In the genomic region with DNA sequence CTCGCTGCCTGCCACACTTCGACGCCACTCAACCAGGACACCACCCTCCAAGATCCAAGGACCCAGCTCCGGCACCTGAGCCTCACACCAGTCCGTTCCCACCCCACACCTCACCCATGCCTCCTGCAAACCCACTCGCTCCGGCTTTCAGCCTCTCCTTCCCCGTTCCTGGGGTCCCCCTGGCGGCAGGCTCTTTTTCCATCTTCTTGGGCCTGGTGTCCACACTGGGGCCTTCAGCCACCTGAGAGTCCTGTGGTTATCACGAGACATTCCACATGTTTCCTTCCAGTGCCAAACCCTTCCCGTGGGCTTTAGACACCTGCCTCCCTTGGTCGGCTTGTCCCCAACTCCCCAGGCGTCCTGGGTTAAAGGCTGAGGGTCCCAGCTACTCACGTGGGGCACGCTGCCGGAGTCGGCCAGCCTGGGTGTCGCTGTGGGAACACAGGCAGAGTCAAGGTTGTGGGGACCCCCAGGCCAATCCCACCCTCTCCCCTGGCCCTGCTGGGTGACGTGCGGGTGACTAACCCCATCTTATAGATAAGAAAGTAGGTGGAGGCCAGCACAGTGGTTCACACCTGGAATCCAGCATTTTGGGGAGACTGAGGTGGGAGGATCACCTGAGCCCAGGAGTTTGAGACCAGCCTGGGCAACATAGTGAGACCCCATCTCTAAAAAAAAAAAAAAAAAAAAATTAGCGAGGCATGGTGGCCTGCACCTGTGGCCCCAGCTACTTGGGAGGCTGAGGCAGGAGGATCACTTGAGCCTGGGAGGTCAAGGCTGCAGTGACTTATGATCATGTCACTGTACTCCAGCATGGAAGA, we compare ENCODE assay signal across 14 cellular contexts. TPM values are rescaled to one million over a fixed set of nuclear protein-coding genes. Genes with fewer than 3 reads are reported as not detected.
DNase-seq lines count a peak whose midpoint lies in the region; ATAC-seq and TF ChIP-seq lines count a peak whose summit lies in the region.
"Had no signal": no experiment of that assay in that cellular context is flagged by ENCODE, and none has a peak within 500 bp of the region (broad histone marks: within the 10 kb centered on the region; RNA-seq: fewer than 3 reads in every experiment).

No MANE protein-coding gene starts in this region.

- H3K4me1 Mint-ChIP-seq in activated T-cell treated with anti-CD3 and anti-CD28 coated beads, Interleukin-2, amount 50 U/mL, for 4 hours (ENCODE audit: low read depth): peaks cover 31% of the 10 kb centered on the region
- peaks cover 3% of the 10 kb centered on the region for H3K4me1 Mint-ChIP-seq in T-helper 17 cell

- no peak overlapping the region for H3K27ac ChIP-seq in hepatocyte
- H3K27ac ChIP-seq: C4-2B had no signal

- H3K79me2 ChIP-seq in hepatocyte: no peaks in the 10 kb centered on the region

- no peaks in the 10 kb centered on the region for H3K27me3 ChIP-seq in hepatocyte

- H3K4me3 ChIP-seq in hepatocyte (no peak overlapping the region), retinal pigment epithelial cell (ENCODE audit: low read length) (no peak overlapping the region)
- H3K4me3 ChIP-seq: HAP-1 had no signal

- no peaks in the 10 kb centered on the region for H3K36me3 Mint-ChIP-seq in activated T-cell treated with anti-CD3 and anti-CD28 coated beads, Interleukin-2, amount 50 U/mL, for 4 hours (ENCODE audit: insufficient read depth)
- H3K36me3 Mint-ChIP-seq in T-helper 17 cell (ENCODE audit: low read depth): peaks cover 2% of the 10 kb centered on the region
- H3K36me3 Mint-ChIP-seq: activated naive CD8-positive, alpha-beta T cell treated with anti-CD3 and anti-CD28 coated beads, Interleukin-2, amount 10 ng/mL, durations not matched to agents 7 days and 5 days had no signal

- H3K27ac Mint-ChIP-seq in T-helper 17 cell: no peak overlapping the region
- H3K27ac Mint-ChIP-seq: activated naive CD8-positive, alpha-beta T cell treated with anti-CD3 and anti-CD28 coated beads, Interleukin-2, amount 10 ng/mL, durations not matched to agents 7 days and 5 days had no signal

- peaks cover 12% of the 10 kb centered on the region for H3K27me3 Mint-ChIP-seq in activated T-cell treated with anti-CD3 and anti-CD28 coated beads, Interleukin-2, amount 50 U/mL, for 4 hours (ENCODE audit: low read depth)
- H3K27me3 Mint-ChIP-seq in T-helper 17 cell: no peaks in the 10 kb centered on the region

- H4K20me1 ChIP-seq in hepatocyte (ENCODE audit: insufficient read depth, poor library complexity, severe bottlenecking): no peaks in the 10 kb centered on the region

- no peaks in the 10 kb centered on the region for H3K9me3 Mint-ChIP-seq in activated T-cell treated with anti-CD3 and anti-CD28 coated beads, Interleukin-2, amount 50 U/mL, for 4 hours
- H3K9me3 Mint-ChIP-seq: activated naive CD8-positive, alpha-beta T cell treated with anti-CD3 and anti-CD28 coated beads, Interleukin-2, amount 10 ng/mL, durations not matched to agents 7 days and 5 days had no signal

- 49% methylated on average over 21 of the region's 21 CpGs for WGBS in hepatocyte (ENCODE audit: low lambda C conversion rate, missing lambda C conversion rate)

- H3K36me3 ChIP-seq in hepatocyte (replicated peaks; ENCODE audit: insufficient read depth, low read depth): no peaks in the 10 kb centered on the region
- H3K36me3 ChIP-seq: HAP-1 had no signal

- H3K9me2 ChIP-seq in hepatocyte (replicated peaks; ENCODE audit: insufficient read depth): no peaks in the 10 kb centered on the region

- H2AFZ ChIP-seq in hepatocyte: peak overlapping the region; percentile 40

- H3K4me2 ChIP-seq in hepatocyte: peak overlapping the region; percentile 91

- no peaks in the 10 kb centered on the region for H3K9me3 ChIP-seq in T-helper 17 cell (ENCODE audit: control insufficient read depth, low read length, poor library complexity, severe bottlenecking)
- no peaks in the 10 kb centered on the region for H3K9me3 ChIP-seq in hepatocyte (ENCODE audit: low read depth)
- H3K9me3 ChIP-seq: HAP-1 had no signal

- no peak for DNase-seq in activated T-cell treated with anti-CD3 and anti-CD28 coated beads, Interleukin-2, amount 50 U/mL, for 4 hours
- no peak for DNase-seq in activated T-cell treated with anti-CD3 and anti-CD28 coated beads, Interleukin-2, amount 50 U/mL, for 1 hour
- DNase-seq in T-helper 17 cell: no peak
- DNase-seq in hepatocyte (ENCODE audit: low spot score): peak; percentile 81
- DNase-seq in retinal pigment epithelial cell (ENCODE audit: low read depth): no peak
- DNase-seq in SW 1271 (lab: John Stamatoyannopoulos, UW): no peak
- no peak for DNase-seq in stimulated activated CD8-positive, alpha-beta memory T cell treated with anti-CD3 and anti-CD28 coated beads, Interleukin-4, amount 100 ng/mL, for 48 hours
- DNase-seq: activated naive CD8-positive, alpha-beta T cell treated with anti-CD3 and anti-CD28 coated beads, Interleukin-2, amount 10 ng/mL, durations not matched to agents 7 days and 5 days; NCI-H226; T-helper 9 cell had no signal

- peaks cover 13% of the 10 kb centered on the region for H3K4me1 ChIP-seq in hepatocyte (ENCODE audit: insufficient read depth)
- H3K4me1 ChIP-seq: HAP-1 had no signal

- ATAC-seq in activated T-cell treated with anti-CD3 and anti-CD28 coated beads, Interleukin-2, amount 50 U/mL, for 4 hours: no peak
- ATAC-seq in T-helper 17 cell (no peak), HG03571 (IDR thresholded peaks at IDR 0.05; ENCODE audit: unreplicated experiment) (no peak)

- peak overlapping the region; percentile 37 for H3K4me3 Mint-ChIP-seq in activated T-cell treated with anti-CD3 and anti-CD28 coated beads, Interleukin-2, amount 50 U/mL, for 4 hours
- peak overlapping the region; percentile 66 for H3K4me3 Mint-ChIP-seq in T-helper 17 cell

- TF ChIP-seq CTCF in hepatocyte (IDR thresholded peaks at IDR 0.05; ENCODE audit: poor library complexity): peak; percentile 52
- peak; percentile 76 for TF ChIP-seq CTCF in retinal pigment epithelial cell (conservative IDR thresholded peaks at IDR 0.05; ENCODE audit: low read depth, low read length)

RNA-seq across cellular contexts. Expression of a gene that starts 2.0 kb away (rescaled TPM):
- total RNA-seq in activated T-cell treated with anti-CD3 and anti-CD28 coated beads, Interleukin-2, amount 50 U/mL, for 4 hours: under 1 TPM; 0.63 to 0.95 (median 0.89) TPM
- 1 to 10 TPM in 1 of 2 donors, under 1 TPM in 1; 0.55 to 1.0 TPM for total RNA-seq in T-helper 17 cell
- 0.30 TPM in 1 of 2 replicates, not detected in the other for total RNA-seq in hepatocyte
- 0.91 and 0.93 TPM in 2 replicates for polyA plus RNA-seq in hepatocyte

RNA-seq across cellular contexts. Expression of a gene that starts 5.1 kb away (rescaled TPM):
- 1 to 10 TPM; 3.9 to 9.4 (median 5.8) TPM for total RNA-seq in activated T-cell treated with anti-CD3 and anti-CD28 coated beads, Interleukin-2, amount 50 U/mL, for 4 hours
- 1 to 10 TPM in 1 of 2 donors, under 1 TPM in 1; 0.50 to 2.7 TPM for total RNA-seq in T-helper 17 cell
- total RNA-seq in hepatocyte: 3.9 and 8.2 TPM in 2 replicates
- 20.9 and 22.3 TPM in 2 replicates for polyA plus RNA-seq in hepatocyte

RNA-seq across cellular contexts. Expression of a gene that starts 17.6 kb away (rescaled TPM):
- total RNA-seq in activated T-cell treated with anti-CD3 and anti-CD28 coated beads, Interleukin-2, amount 50 U/mL, for 4 hours: 100 to 1,000 TPM; 174 to 195 (median 179) TPM
- total RNA-seq in T-helper 17 cell (100 to 1,000 TPM; 119 to 135 TPM), hepatocyte (17.9 and 21.2 TPM in 2 replicates)
- 75.3 and 81.1 TPM in 2 replicates for polyA plus RNA-seq in hepatocyte

RNA-seq across cellular contexts. Expression of a gene that starts 18.1 kb away (rescaled TPM):
- total RNA-seq in activated T-cell treated with anti-CD3 and anti-CD28 coated beads, Interleukin-2, amount 50 U/mL, for 4 hours: 10 to 100 TPM; 69.0 to 92.2 (median 71.4) TPM
- total RNA-seq in T-helper 17 cell: 10 to 100 TPM; 38.6 to 40.2 TPM
- 142 and 165 TPM in 2 replicates for total RNA-seq in hepatocyte
- polyA plus RNA-seq in hepatocyte: 190 and 207 TPM in 2 replicates

RNA-seq across cellular contexts. Expression of a gene that starts 27.7 kb away (rescaled TPM):
- total RNA-seq in activated T-cell treated with anti-CD3 and anti-CD28 coated beads, Interleukin-2, amount 50 U/mL, for 4 hours: under 1 TPM in 1 of 3 donors, not detected in 2; 0.11 TPM
- total RNA-seq in T-helper 17 cell: not detected
- not detected in 2 replicates for total RNA-seq in hepatocyte
- polyA plus RNA-seq in hepatocyte: 0.15 and 0.57 TPM in 2 replicates
- polyA plus RNA-seq: neural cell had no signal
